Comparison of ENCODE assay signal across 34 cellular contexts in genomic region chr5:76025790-76026189, GRCh38. TPM values are rescaled to one million over a fixed set of nuclear protein-coding genes. Genes with fewer than 3 reads are reported as not detected.
"Had no signal": no experiment of that assay in that cellular context is flagged by ENCODE, and none has a peak within 500 bp of the region (broad histone marks: within the 10 kb centered on the region; RNA-seq: fewer than 3 reads in every experiment).

No MANE protein-coding gene starts in this region.

- H3K4me3 Mint-ChIP-seq: activated B cell treated with CpG ODN at 0.5 μM for 24 hours; activated CD4-positive, alpha-beta memory T cell treated with anti-CD3 and anti-CD28 coated beads for 36 hours; activated CD4-positive, alpha-beta T cell treated with anti-CD3 and anti-CD28 coated beads, Interleukin-2, amount 10 ng/mL, durations not matched to agents 24 days and 14 days; activated CD8-positive, alpha-beta T cell treated with anti-CD3 and anti-CD28 coated beads for 36 hours; activated naive CD4-positive, alpha-beta T cell treated with anti-CD3 and anti-CD28 coated beads, Interleukin-2, amount 10 ng/mL, durations not matched to agents 7 days and 5 days; activated naive CD4-positive, alpha-beta T cell treated with anti-CD3 and anti-CD28 coated beads, Interleukin-2, amount 50 U/mL, for 24 hours; activated naive CD8-positive, alpha-beta T cell; activated naive CD8-positive, alpha-beta T cell treated with anti-CD3 and anti-CD28 coated beads, Interleukin-2, amount 10 ng/mL, durations not matched to agents 7 days and 5 days; activated naive CD8-positive, alpha-beta T cell treated with anti-CD3 and anti-CD28 coated beads, Interleukin-2, amount 50 U/mL, for 24 hours; activated T-cell treated with anti-CD3 and anti-CD28 coated beads, Interleukin-2, amount 50 U/mL, for 4 hours; activated T-cell treated with anti-CD3 and anti-CD28 coated beads, Interleukin-2, amount 50 U/mL, for 72 hours; activated T-helper 1 cell treated with anti-CD3 and anti-CD28 coated beads, Interleukin-12 subunit alpha, Interleukin-12 subunit beta, Interleukin-2, Interleukin-4 antibody, amounts not matched to agents 30 ng/mL and 10 ng/mL and 1 ng/mL, durations not matched to agents 14 hours and 24 hours and 36 hours; brain; T-helper 1 cell treated with Interleukin-12 subunit alpha and Interleukin-12 subunit beta and Interleukin-4 antibody, amounts not matched to agents 30 μg/mL and 1 μg/mL, for 36 hours; T-helper 2 cell treated with Interferon-gamma antibody and Interleukin-4, amounts not matched to agents 5 μg/mL and 100 μg/mL, for 36 hours had no signal

- H3K36me3 Mint-ChIP-seq: activated CD4-positive, alpha-beta memory T cell treated with anti-CD3 and anti-CD28 coated beads for 36 hours; activated naive CD4-positive, alpha-beta T cell treated with anti-CD3 and anti-CD28 coated beads, Interleukin-2, amount 10 ng/mL, durations not matched to agents 7 days and 5 days; activated naive CD4-positive, alpha-beta T cell treated with anti-CD3 and anti-CD28 coated beads, Interleukin-2, amount 50 U/mL, for 24 hours; activated naive CD8-positive, alpha-beta T cell; activated naive CD8-positive, alpha-beta T cell treated with anti-CD3 and anti-CD28 coated beads, Interleukin-2, amount 10 ng/mL, durations not matched to agents 7 days and 5 days; brain had no signal

- H3K4me1 Mint-ChIP-seq: activated B cell treated with CpG ODN at 0.5 μM for 24 hours; activated CD4-positive, alpha-beta T cell treated with anti-CD3 and anti-CD28 coated beads, Interleukin-2, amount 10 ng/mL, durations not matched to agents 24 days and 14 days; activated naive CD4-positive, alpha-beta T cell treated with anti-CD3 and anti-CD28 coated beads, Interleukin-2, amount 10 ng/mL, durations not matched to agents 7 days and 5 days; activated naive CD4-positive, alpha-beta T cell treated with anti-CD3 and anti-CD28 coated beads, Interleukin-2, amount 50 U/mL, for 24 hours; activated naive CD8-positive, alpha-beta T cell treated with anti-CD3 and anti-CD28 coated beads, Interleukin-2, amount 10 ng/mL, durations not matched to agents 7 days and 5 days; activated naive CD8-positive, alpha-beta T cell treated with anti-CD3 and anti-CD28 coated beads, Interleukin-2, amount 50 U/mL, for 24 hours had no signal

- H3K9me3 Mint-ChIP-seq: activated B cell treated with CpG ODN at 0.5 μM for 24 hours; activated CD4-positive, alpha-beta memory T cell treated with anti-CD3 and anti-CD28 coated beads for 36 hours; activated CD4-positive, alpha-beta T cell treated with anti-CD3 and anti-CD28 coated beads, Interleukin-2, amount 10 ng/mL, durations not matched to agents 24 days and 14 days; activated CD8-positive, alpha-beta T cell treated with anti-CD3 and anti-CD28 coated beads for 36 hours; activated naive CD4-positive, alpha-beta T cell treated with anti-CD3 and anti-CD28 coated beads, Interleukin-2, amount 10 ng/mL, durations not matched to agents 7 days and 5 days; activated naive CD4-positive, alpha-beta T cell treated with anti-CD3 and anti-CD28 coated beads, Interleukin-2, amount 50 U/mL, for 24 hours; activated naive CD8-positive, alpha-beta T cell treated with anti-CD3 and anti-CD28 coated beads, Interleukin-2, amount 10 ng/mL, durations not matched to agents 7 days and 5 days; activated naive CD8-positive, alpha-beta T cell treated with anti-CD3 and anti-CD28 coated beads, Interleukin-2, amount 50 U/mL, for 24 hours; activated T-cell treated with anti-CD3 and anti-CD28 coated beads, Interleukin-2, amount 50 U/mL, for 4 hours; activated T-cell treated with anti-CD3 and anti-CD28 coated beads, Interleukin-2, amount 50 U/mL, for 72 hours; activated T-helper 1 cell treated with anti-CD3 and anti-CD28 coated beads, Interleukin-12 subunit alpha, Interleukin-12 subunit beta, Interleukin-2, Interleukin-4 antibody, amounts not matched to agents 30 ng/mL and 10 ng/mL and 1 ng/mL, durations not matched to agents 14 hours and 24 hours and 36 hours; activated T-helper 2 cell treated with anti-CD3 and anti-CD28 coated beads, Interferon-gamma antibody, Interleukin-2, Interleukin-4, amounts not matched to agents 10 μg/mL and 5 μg/mL and 100 μg/mL, durations not matched to agents 14 hours and 24 hours and 36 hours; T-helper 1 cell treated with Interleukin-12 subunit alpha and Interleukin-12 subunit beta and Interleukin-4 antibody, amounts not matched to agents 30 μg/mL and 1 μg/mL, for 36 hours; T-helper 2 cell treated with Interferon-gamma antibody and Interleukin-4, amounts not matched to agents 5 μg/mL and 100 μg/mL, for 36 hours had no signal

- FAIRE-seq: bronchial epithelial cell, TTC549 had no signal

- ATAC-seq: activated CD8-positive, alpha-beta T cell treated with anti-CD3 and anti-CD28 coated beads for 36 hours; activated naive CD8-positive, alpha-beta T cell treated with anti-CD3 and anti-CD28 coated beads, Interleukin-2, amount 50 U/mL, for 24 hours; activated T-cell treated with anti-CD3 and anti-CD28 coated beads, Interleukin-2, amount 50 U/mL, for 4 hours; activated T-cell treated with anti-CD3 and anti-CD28 coated beads, Interleukin-2, amount 50 U/mL, for 72 hours had no signal

- H3K27ac Mint-ChIP-seq: activated B cell treated with CpG ODN at 0.5 μM for 24 hours; activated CD4-positive, alpha-beta memory T cell treated with anti-CD3 and anti-CD28 coated beads for 36 hours; activated CD4-positive, alpha-beta T cell treated with anti-CD3 and anti-CD28 coated beads, Interleukin-2, amount 10 ng/mL, durations not matched to agents 24 days and 14 days; activated CD8-positive, alpha-beta T cell treated with anti-CD3 and anti-CD28 coated beads for 36 hours; activated naive CD4-positive, alpha-beta T cell treated with anti-CD3 and anti-CD28 coated beads, Interleukin-2, amount 10 ng/mL, durations not matched to agents 7 days and 5 days; activated naive CD4-positive, alpha-beta T cell treated with anti-CD3 and anti-CD28 coated beads, Interleukin-2, amount 50 U/mL, for 24 hours; activated naive CD8-positive, alpha-beta T cell; activated naive CD8-positive, alpha-beta T cell treated with anti-CD3 and anti-CD28 coated beads, Interleukin-2, amount 10 ng/mL, durations not matched to agents 7 days and 5 days; activated naive CD8-positive, alpha-beta T cell treated with anti-CD3 and anti-CD28 coated beads, Interleukin-2, amount 50 U/mL, for 24 hours; activated T-cell treated with anti-CD3 and anti-CD28 coated beads, Interleukin-2, amount 50 U/mL, for 72 hours; activated T-helper 1 cell treated with anti-CD3 and anti-CD28 coated beads, Interleukin-12 subunit alpha, Interleukin-12 subunit beta, Interleukin-2, Interleukin-4 antibody, amounts not matched to agents 30 ng/mL and 10 ng/mL and 1 ng/mL, durations not matched to agents 14 hours and 24 hours and 36 hours; activated T-helper 2 cell treated with anti-CD3 and anti-CD28 coated beads, Interferon-gamma antibody, Interleukin-2, Interleukin-4, amounts not matched to agents 10 μg/mL and 5 μg/mL and 100 μg/mL, durations not matched to agents 14 hours and 24 hours and 36 hours; brain; T-helper 1 cell treated with Interleukin-12 subunit alpha and Interleukin-12 subunit beta and Interleukin-4 antibody, amounts not matched to agents 30 μg/mL and 1 μg/mL, for 36 hours; T-helper 2 cell treated with Interferon-gamma antibody and Interleukin-4, amounts not matched to agents 5 μg/mL and 100 μg/mL, for 36 hours had no signal

- H3K27me3 Mint-ChIP-seq: brain had no signal

- DNase-seq: activated B cell treated with CpG ODN at 0.5 μM for 24 hours; activated CD4-positive, alpha-beta memory T cell treated with anti-CD3 and anti-CD28 coated beads for 36 hours; activated CD4-positive, alpha-beta T cell treated with anti-CD3 and anti-CD28 coated beads for 4 hours; activated CD4-positive, alpha-beta T cell treated with anti-CD3 and anti-CD28 coated beads, Interleukin-2, amount 10 ng/mL, durations not matched to agents 24 days and 14 days; activated CD4-positive, alpha-beta T cell treated with anti-CD3 and anti-CD28 coated beads, Interleukin-2, amount 50 U/mL, for 1 hour; activated CD4-positive, alpha-beta T cell treated with anti-CD3 and anti-CD28 coated beads, Interleukin-2, amount 50 U/mL, for 4 hours; activated CD4-positive, CD25-positive, alpha-beta regulatory T cell treated with anti-CD3 and anti-CD28 coated beads, Interleukin-2, amount 50 U/mL, for 72 hours; activated CD8-positive, alpha-beta memory T cell treated with anti-CD3 and anti-CD28 coated beads, Interleukin-2, amount 50 U/mL, for 4 hours; activated CD8-positive, alpha-beta T cell treated with anti-CD3 and anti-CD28 coated beads for 36 hours; activated effector memory CD4-positive, alpha-beta T cell treated with Interleukin-2 at 50 U/mL for 16 hours; activated gamma-delta T cell; activated naive CD4-positive, alpha-beta T cell treated with anti-CD3 and anti-CD28 coated beads, Interleukin-2, amount 10 ng/mL, durations not matched to agents 7 days and 5 days; activated naive CD4-positive, alpha-beta T cell treated with Interleukin-2 at 50 U/mL for 16 hours; activated naive CD8-positive, alpha-beta T cell treated with anti-CD3 and anti-CD28 coated beads, Interleukin-2, amount 10 ng/mL, durations not matched to agents 7 days and 5 days; activated naive CD8-positive, alpha-beta T cell treated with anti-CD3 and anti-CD28 coated beads, Interleukin-2, amount 50 U/mL, for 24 hours; activated T-cell treated with anti-CD3 and anti-CD28 coated beads for 4 hours; activated T-cell treated with anti-CD3 and anti-CD28 coated beads, Interleukin-2, amount 50 U/mL, for 1 hour; activated T-cell treated with anti-CD3 and anti-CD28 coated beads, Interleukin-2, amount 50 U/mL, for 4 hours; activated T-cell treated with anti-CD3 and anti-CD28 coated beads, Interleukin-2, amount 50 U/mL, for 72 hours; central memory CD4-positive, alpha-beta T cell; T-helper 1 cell; T-helper 2 cell; T-helper 9 cell had no signal

RNA-seq across cellular contexts. Expression of gene SV2C, which starts 57.4 kb away (rescaled TPM):
- total RNA-seq: activated B cell treated with CpG ODN at 0.5 μM for 24 hours; activated CD4-positive, alpha-beta T cell treated with anti-CD3 and anti-CD28 coated beads, Interleukin-2, amount 10 ng/mL, durations not matched to agents 24 days and 14 days; activated CD8-positive, alpha-beta memory T cell treated with anti-CD3 and anti-CD28 coated beads for 36 hours; activated T-cell treated with anti-CD3 and anti-CD28 coated beads, Interleukin-2, amount 50 U/mL, for 4 hours; ascending aorta; bronchial epithelial cell had no signal
